ENCODE assay signal across 10 cellular contexts in the genomic region with DNA sequence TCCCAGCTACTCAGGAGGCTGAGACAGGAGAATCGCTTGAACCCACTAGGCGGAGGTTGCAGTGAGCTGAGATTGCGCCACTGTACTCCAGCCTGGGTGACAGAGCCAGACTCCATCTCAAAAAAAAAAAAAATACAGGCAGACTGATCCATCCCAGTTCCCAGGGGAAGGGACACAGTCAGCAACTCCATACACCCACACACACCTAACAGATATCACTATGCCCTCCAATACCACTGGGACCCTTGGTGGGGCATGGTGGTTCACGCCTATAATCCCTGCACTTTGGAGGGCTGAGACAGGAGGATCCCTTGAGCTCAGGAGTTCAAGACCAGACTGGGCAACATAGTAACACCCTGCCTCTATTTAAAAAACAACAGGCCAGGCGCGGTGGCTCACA. TPM values are rescaled to one million over a fixed set of nuclear protein-coding genes. Genes with fewer than 3 reads are reported as not detected.
"Had no signal": no experiment of that assay in that cellular context is flagged by ENCODE, and none has a peak within 500 bp of the region (broad histone marks: within the 10 kb centered on the region; RNA-seq: fewer than 3 reads in every experiment).

No MANE protein-coding gene starts in this region.

- H3K27ac ChIP-seq: HL-60 had no signal

- H3K4me3 Mint-ChIP-seq: GM23338, H9, HFFc6 had no signal

- H3K9me3 Mint-ChIP-seq: GM23338, H9, HFFc6, IgD-negative memory B cell had no signal

- FAIRE-seq: H1, H54, HepG2 had no signal

- ATAC-seq: GM23338, HepG2 had no signal

- H3K27ac Mint-ChIP-seq: GM23338, HFFc6 had no signal

- DNase-seq: H9, HCEC 1CT, HFFc6 had no signal

RNA-seq across cellular contexts. Expression of gene PPP1R14A, which starts 34.8 kb away (rescaled TPM):
- total RNA-seq: HepG2, HT1080 had no signal
- polyA plus RNA-seq: HepG2 had no signal
